ENCODE assay signal across 10 cellular contexts in genomic region chr16:87582221-87582965, GRCh38. TPM values are rescaled to one million over a fixed set of nuclear protein-coding genes. Genes with fewer than 3 reads are reported as not detected.
DNase-seq lines count a peak whose midpoint lies in the region; ATAC-seq, FAIRE-seq and TF ChIP-seq lines count a peak whose summit lies in the region.
"Had no signal": no experiment of that assay in that cellular context is flagged by ENCODE, and none has a peak within 500 bp of the region (broad histone marks: within the 10 kb centered on the region; RNA-seq: fewer than 3 reads in every experiment).

No MANE protein-coding gene starts in this region.

- H3K4me2 ChIP-seq in A549 = peak overlapping the region; percentile 79

- H3K27ac ChIP-seq in A549 (peak overlapping the region; percentile 84 to 89), muscle layer of duodenum (ENCODE audit: low read length) (peak overlapping the region; percentile 51)

- WGBS in A549 (ENCODE audit: missing lambda C conversion rate) = 59% methylated on average over 31 of the region's 33 CpGs

- H3K27me3 ChIP-seq in muscle layer of duodenum (ENCODE audit: low read depth, low read length) = no peaks in the 10 kb centered on the region

- no peak for TF ChIP-seq POLR2A in A549 (IDR thresholded peaks at IDR 0.05; ENCODE audit: low read length)

- H3K4me3 ChIP-seq in A549 (peak overlapping the region; percentile 8; the same call in 2 of the 3 replicates), fibroblast of mammary gland (ENCODE audit: control insufficient read depth, low read depth, low read length) (peak overlapping the region; percentile 19), muscle layer of duodenum (ENCODE audit: low read depth in 1 of 2, low read length in 2 of 2) (peak overlapping the region in 1 of 2 donors; percentile 19)

- FAIRE-seq in A549 (lab: Jason Lieb, UNC) = no peak

- H3K4me1 ChIP-seq in A549 (peaks cover 38% of the 10 kb centered on the region), muscle layer of duodenum (ENCODE audit: control insufficient read depth in 1 of 2, insufficient read depth in 2 of 2, low read length in 2 of 2) (peaks cover 0 to 22% of the 10 kb centered on the region in 2 donors)

- POLR2A ChIA-PET in A549 (lab: Yijun Ruan, JAX) = interaction anchor here (0.6 to 1.8 kb wide), 6 partner anchors 8 to 287 kb away, joined by 3 to 7 read pairs (median 4); partner anchors contain the start of genes FBXO31 and SLC7A5

- CTCF ChIA-PET in A549 (lab: Yijun Ruan, JAX) = interaction anchor here (1.0 to 4.1 kb wide), 10 partner anchors 8 to 186 kb away, joined by 3 to 53 read pairs (median 4); no protein-coding TSS in a partner anchor

- peaks cover 0 to 6% of the 10 kb centered on the region in 2 donors for H3K36me3 ChIP-seq in muscle layer of duodenum (ENCODE audit: control insufficient read depth in 1 of 2, insufficient read depth in 2 of 2, low read length in 2 of 2)

- no peak for DNase-seq in A549 (ENCODE audit: low read depth in 1 of 2, low spot score in 1 of 2)
- peak; percentile 88 for DNase-seq in RPMI7951 (ENCODE audit: low read depth)
- DNase-seq in fibroblast of mammary gland (ENCODE audit: low read depth) = peak; percentile 90
- DNase-seq in effector CD4-positive, alpha-beta T cell = no peak
- DNase-seq in SW480 (ENCODE audit: low spot score) = no peak
- DNase-seq in DMS153 (lab: John Stamatoyannopoulos, UW) = no peak
- DNase-seq: NCI-H2171 treated with DMSO at 0.1 percent for 48 hours had no signal

- no peak for TF ChIP-seq CTCF in A549 (IDR thresholded peaks at IDR 0.05)
- TF ChIP-seq CTCF in fibroblast of mammary gland (conservative IDR thresholded peaks at IDR 0.05; ENCODE audit: control insufficient read depth, insufficient read depth, low read depth, low read length) = no peak

- peak; percentile 74 to 77 for ATAC-seq in A549
- ATAC-seq in HG03135 (IDR thresholded peaks at IDR 0.05; ENCODE audit: unreplicated experiment) = no peak

- no peaks in the 10 kb centered on the region for H3K9me3 ChIP-seq in A549
- no peaks in the 10 kb centered on the region for H3K9me3 ChIP-seq in muscle layer of duodenum (ENCODE audit: control insufficient read depth in 1 of 2, low read length in 2 of 2)

- TF ChIP-seq RAD21 in A549 (conservative IDR thresholded peaks at IDR 0.05 in 1 of 2, IDR thresholded peaks at IDR 0.05 in 1 of 2) = no peak

- TF ChIP-seq EP300 in A549 (IDR thresholded peaks at IDR 0.05) = no peak

TF ChIP-seq in A549, 52 proteins besides CTCF, POLR2A, EP300 and RAD21:
- peak in 1 of 2 experiments; percentile 3; a peak in 1 of 5 replicates for TF ChIP-seq JUN (IDR thresholded peaks at IDR 0.05)
- TF ChIP-seq REST (IDR thresholded peaks at IDR 0.05) = no peak
- TF ChIP-seq, protein P1, sequence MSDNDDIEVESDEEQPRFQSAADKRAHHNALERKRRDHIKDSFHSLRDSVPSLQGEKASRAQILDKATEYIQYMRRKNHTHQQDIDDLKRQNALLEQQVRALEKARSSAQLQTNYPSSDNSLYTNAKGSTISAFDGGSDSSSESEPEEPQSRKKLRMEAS (IDR thresholded peaks at IDR 0.05) = peak; percentile 51; the same call in 1 of the 2 replicates
- peak; percentile 41; the same call in 1 of the 2 replicates for TF ChIP-seq PHF8 (IDR thresholded peaks at IDR 0.05; ENCODE audit: borderline replicate concordance, low read depth)
- TF ChIP-seq NPAS2 (CRISPR knock-in tag; IDR thresholded peaks at IDR 0.05; ENCODE audit: borderline replicate concordance) = no peak
- TF ChIP-seq GATA3 (IDR thresholded peaks at IDR 0.05; ENCODE audit: borderline replicate concordance) = no peak
- TF ChIP-seq RFX5 (IDR thresholded peaks at IDR 0.05) = no peak
- TF ChIP-seq E2F6 (IDR thresholded peaks at IDR 0.05; ENCODE audit: borderline replicate concordance, low read depth) = 0 out of 2 replicates have a peak, but pooled peaks have one; percentile 34
- TF ChIP-seq EHMT2 (IDR thresholded peaks at IDR 0.05; ENCODE audit: low read depth) = no peak
- TF ChIP-seq, protein P2, sequence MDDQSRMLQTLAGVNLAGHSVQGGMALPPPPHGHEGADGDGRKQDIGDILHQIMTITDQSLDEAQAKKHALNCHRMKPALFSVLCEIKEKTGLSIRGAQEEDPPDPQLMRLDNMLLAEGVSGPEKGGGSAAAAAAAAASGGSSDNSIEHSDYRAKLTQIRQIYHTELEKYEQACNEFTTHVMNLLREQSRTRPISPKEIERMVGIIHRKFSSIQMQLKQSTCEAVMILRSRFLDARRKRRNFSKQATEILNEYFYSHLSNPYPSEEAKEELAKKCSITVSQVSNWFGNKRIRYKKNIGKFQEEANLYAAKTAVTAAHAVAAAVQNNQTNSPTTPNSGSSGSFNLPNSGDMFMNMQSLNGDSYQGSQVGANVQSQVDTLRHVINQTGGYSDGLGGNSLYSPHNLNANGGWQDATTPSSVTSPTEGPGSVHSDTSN (IDR thresholded peaks at IDR 0.05) = peak; percentile 14; the same call in 1 of the 2 replicates

RNA-seq across cellular contexts. Expression of gene JPH3, which starts 19.9 kb away (rescaled TPM):
- polyA plus RNA-seq in A549 (2011; rRNA removed) = 0.36 and 0.38 TPM in 2 replicates
- 0.66 and 0.96 TPM in 2 replicates for polyA plus RNA-seq in A549 (2012; cell fraction: cytosol; rRNA removed)
- polyA plus RNA-seq in A549 (2012; cell fraction: nucleus; rRNA removed) = 0.80 and 0.91 TPM in 2 replicates
- polyA plus RNA-seq in A549 (2017; fragmentation: RNase III; extraction: RNeasy Plus Mini Kit Qiagen cat#74134 plus additional on column Dnase treatment) = 1.4 to 1.6 TPM (median 1.4 TPM) in 3 replicates
- polyA minus RNA-seq in A549 (2011; rRNA and poly(A)+ RNA removed) = 0.17 and 0.58 TPM in 2 replicates
- not detected in 2 replicates for total RNA-seq in RPMI7951 (2014; rRNA removed; shearing (Covaris generic))
- total RNA-seq: mononuclear cell had no signal

Comparison
In these comparisons a context has a peak if more than half of its experiments do, and no peak if none do; other contexts are left out.
1. DNase-seq: peak in RPMI7951 (single experiment) and fibroblast of mammary gland (single experiment); none in A549 (0 of 2), effector CD4-positive, alpha-beta T cell (single experiment), SW480 (single experiment) and DMS153 (single experiment).